ENCODE assay signal across 14 cellular contexts in genomic region chr1:202796670-202797069, GRCh38. TPM values are rescaled to one million over a fixed set of nuclear protein-coding genes. Genes with fewer than 3 reads are reported as not detected.
A peak's percentile ranks its signal among the peaks of the same experiment; 100 is the strongest.
DNase-seq lines count a peak whose midpoint lies in the region; ATAC-seq, FAIRE-seq and TF ChIP-seq lines count a peak whose summit lies in the region.
"Had no signal": no experiment of that assay in that cellular context is flagged by ENCODE, and none has a peak within 500 bp of the region (broad histone marks: within the 10 kb centered on the region; RNA-seq: fewer than 3 reads in every experiment).

No MANE protein-coding gene starts in this region.

- H3K4me3 ChIP-seq in BLaER1 treated with 17β-estradiol and CSF1 and Interleukin-3, amounts not matched to agents 10 nM and 100 nM = no peak overlapping the region
- no peak overlapping the region for H3K4me3 ChIP-seq in Loucy (ENCODE audit: low read length, poor library complexity, severe bottlenecking)
- no peak overlapping the region for H3K4me3 ChIP-seq in K562
- H3K4me3 ChIP-seq: A549, GM23248 had no signal

- no peak overlapping the region for H2AFZ ChIP-seq in Loucy (ENCODE audit: low read length)
- H2AFZ ChIP-seq in K562 (ENCODE audit: low read depth, low read length) = no peak overlapping the region
- H2AFZ ChIP-seq: GM23248 had no signal

- intact Hi-C loops in K562 (cut with micrococcal nuclease) = no loop called here

- TF ChIP-seq EP300 in K562 (IDR thresholded peaks at IDR 0.05; ENCODE audit: low read length) = no peak

- no peaks in the 10 kb centered on the region for H3K9me2 ChIP-seq in Loucy (replicated peaks; ENCODE audit: low read depth, low read length)

- no peaks in the 10 kb centered on the region for H3K9me3 ChIP-seq in BLaER1 treated with 17β-estradiol and CSF1 and Interleukin-3, amounts not matched to agents 10 nM and 100 nM (replicated peaks in 1 of 11)
- no peaks in the 10 kb centered on the region for H3K9me3 ChIP-seq in Loucy (ENCODE audit: insufficient read depth, low read depth, low read length)
- no peaks in the 10 kb centered on the region for H3K9me3 ChIP-seq in K562 (replicated peaks; ENCODE audit: control insufficient read depth, insufficient read depth, low read depth, low read length)
- H3K9me3 ChIP-seq: A549, BE2C had no signal

- H3K27me3 ChIP-seq in BLaER1 treated with 17β-estradiol and CSF1 and Interleukin-3, amounts not matched to agents 10 nM and 100 nM = no peaks in the 10 kb centered on the region
- H3K27me3 ChIP-seq in Loucy (ENCODE audit: insufficient read depth, low read length, poor library complexity, severe bottlenecking) (no peaks in the 10 kb centered on the region), K562 (ENCODE audit: control insufficient read depth in 2 of 2, insufficient read depth in 2 of 2, low read length in 2 of 2) (no peaks in the 10 kb centered on the region)
- H3K27me3 ChIP-seq: BE2C had no signal

- BruUV-seq in K562 (replicated peaks; lab: Mats Ljungman, UMichigan) = no TSS peak

- TF ChIP-seq RAD21 in K562 (CRISPR knock-in tag; conservative IDR thresholded peaks at IDR 0.05 in 1 of 2, IDR thresholded peaks at IDR 0.05 in 1 of 2) = no peak

- TF ChIP-seq POLR2A in K562 (conservative IDR thresholded peaks at IDR 0.05) = no peak

- H3K4me1 ChIP-seq in BLaER1 treated with 17β-estradiol and CSF1 and Interleukin-3, amounts not matched to agents 10 nM and 100 nM = peaks cover 42 to 78% (median 54%) of the 10 kb centered on the region in 10 experiments
- peaks cover 34% of the 10 kb centered on the region for H3K4me1 ChIP-seq in Loucy (ENCODE audit: insufficient read depth, low read length, poor library complexity, severe bottlenecking)
- peaks cover 10 to 11% of the 10 kb centered on the region in 2 experiments; a peak in 3 of 5 replicates for H3K4me1 ChIP-seq in K562 (replicated peaks in 1 of 2; ENCODE audit: control insufficient read depth in 2 of 2, insufficient read depth in 2 of 2, low read length in 2 of 2)
- H3K4me1 ChIP-seq: BE2C had no signal

- H3K36me3 Mint-ChIP-seq in progenitor cell of endocrine pancreas (ENCODE audit: insufficient read depth) = peaks cover 9% of the 10 kb centered on the region

- peaks cover 14% of the 10 kb centered on the region for H3K9me1 ChIP-seq in K562 (ENCODE audit: control insufficient read depth, insufficient read depth, low read length)

- H3K79me2 ChIP-seq in Loucy (ENCODE audit: insufficient read depth, low read length) (peaks cover 100% of the 10 kb centered on the region), K562 (ENCODE audit: control insufficient read depth, insufficient read depth, low read length) (peaks cover 92% of the 10 kb centered on the region)

- peak overlapping the region; percentile 73 for H3K27ac Mint-ChIP-seq in progenitor cell of endocrine pancreas

- no peak for FAIRE-seq in K562 (lab: Jason Lieb, UNC)
- FAIRE-seq: A549, H54 had no signal

- WGBS in K562 (ENCODE audit: insufficient coverage, low coverage, missing lambda C conversion rate) = 89% methylated on average over 7 of the region's 7 CpGs

- POLR2A ChIA-PET in K562 (lab: Yijun Ruan, JAX) = interaction anchor here (1.1 to 5.8 kb wide), 4 partner anchors 8 to 15 kb away, joined by 3 to 28 read pairs (median 9); partner anchors contain the start of gene PCAT6

- H3K4me3 Mint-ChIP-seq in progenitor cell of endocrine pancreas (ENCODE audit: low read depth) = no peak overlapping the region

- no peaks in the 10 kb centered on the region for H3K9me3 Mint-ChIP-seq in progenitor cell of endocrine pancreas (ENCODE audit: low read depth)

- peak overlapping the region; percentile 3 to 73 (median 51); a peak in 21 of 22 replicates for H3K4me2 ChIP-seq in BLaER1 treated with 17β-estradiol and CSF1 and Interleukin-3, amounts not matched to agents 10 nM and 100 nM
- H3K4me2 ChIP-seq in Loucy (ENCODE audit: low read depth, low read length, poor library complexity, severe bottlenecking) (peak overlapping the region; percentile 48), K562 (ENCODE audit: insufficient read depth, low read length) (no peak overlapping the region)
- H3K4me2 ChIP-seq: A549 had no signal

- peaks cover 27 to 82% (median 46%) of the 10 kb centered on the region in 11 experiments; a peak in 21 of 22 replicates for H3K36me3 ChIP-seq in BLaER1 treated with 17β-estradiol and CSF1 and Interleukin-3, amounts not matched to agents 10 nM and 100 nM
- H3K36me3 ChIP-seq in Loucy (ENCODE audit: insufficient read depth, low read length) (peaks cover 30% of the 10 kb centered on the region; the same call in 1 of the 2 replicates), K562 (ENCODE audit: control insufficient read depth, insufficient read depth, low read length) (peaks cover 19% of the 10 kb centered on the region; the same call in 2 of the 3 replicates)
- H3K36me3 ChIP-seq: BE2C had no signal

- peaks cover 95 to 100% (median 100%) of the 10 kb centered on the region in 11 experiments for H4K20me1 ChIP-seq in BLaER1 treated with 17β-estradiol and CSF1 and Interleukin-3, amounts not matched to agents 10 nM and 100 nM
- H4K20me1 ChIP-seq in Loucy (ENCODE audit: insufficient read depth, low read length, poor library complexity, severe bottlenecking) = peaks cover 95% of the 10 kb centered on the region
- H4K20me1 ChIP-seq in K562 (replicated peaks; ENCODE audit: control insufficient read depth, insufficient read depth, low read length) = peaks cover 25% of the 10 kb centered on the region

- TF ChIP-seq CTCF in Loucy (conservative IDR thresholded peaks at IDR 0.05; ENCODE audit: low read length) (no peak), K562 (IDR thresholded peaks at IDR 0.05 in 2 of 3, conservative IDR thresholded peaks at IDR 0.05 in 1 of 3; ENCODE audit: insufficient read depth in 2 of 3, low read depth in 1 of 3, low read length in 3 of 3) (no peak), progenitor cell of endocrine pancreas (IDR thresholded peaks at IDR 0.05; ENCODE audit: unreplicated experiment) (no peak), GM10266 (IDR thresholded peaks at IDR 0.05; ENCODE audit: control insufficient read depth, insufficient read depth, low read depth, missing control alignments) (no peak)

- H3K27ac ChIP-seq in BLaER1 treated with 17β-estradiol and CSF1 and Interleukin-3, amounts not matched to agents 10 nM and 100 nM = no peak overlapping the region
- no peak overlapping the region for H3K27ac ChIP-seq in K562 (ENCODE audit: extremely low read depth, low read depth, low read length)
- H3K27ac ChIP-seq: A549, GM23248 had no signal

- no peak; the same call in 2 of the 3 replicates for ATAC-seq in K562
- ATAC-seq in left lobe of liver = no peak
- ATAC-seq: HCT116 had no signal

- CTCF ChIA-PET in K562 (lab: Yijun Ruan, JAX; ENCODE audit: low intra/inter-chr PET ratio) = no interaction called here

- H3K9ac ChIP-seq in BLaER1 treated with 17β-estradiol and CSF1 and Interleukin-3, amounts not matched to agents 10 nM and 100 nM = no peak overlapping the region
- no peak overlapping the region for H3K9ac ChIP-seq in Loucy (ENCODE audit: low read depth, low read length, poor library complexity, severe bottlenecking)
- peak overlapping the region in 1 of 2 experiments; percentile 38; a peak in 1 of 4 replicates for H3K9ac ChIP-seq in K562 (ENCODE audit: insufficient read depth in 1 of 2, low read depth in 2 of 2, low read length in 2 of 2)
- H3K9ac ChIP-seq: GM23248 had no signal

- DNase-seq in K562 (ENCODE audit: extremely low read depth in 1 of 4, low spot score in 3 of 4) (no peak), progenitor cell of endocrine pancreas (ENCODE audit: low spot score, unreplicated experiment) (no peak), GM10266 (ENCODE audit: extremely low spot score) (no peak), left lobe of liver (ENCODE audit: low spot score) (no peak), NCI-H1436 treated with DMSO at 0.1 percent for 48 hours (lab: John Stamatoyannopoulos, UW) (no peak)
- DNase-seq: BE2C, DMS53, GF-D8, GM23248 had no signal

- H3K27me3 Mint-ChIP-seq in progenitor cell of endocrine pancreas = no peaks in the 10 kb centered on the region

- in situ Hi-C loops in K562 (cut with MboI) = no loop called here

- H3F3A ChIP-seq in Loucy (ENCODE audit: low read depth) = no peaks in the 10 kb centered on the region

- peaks cover 19% of the 10 kb centered on the region for H3K4me1 Mint-ChIP-seq in progenitor cell of endocrine pancreas (ENCODE audit: low read depth)

RNA-seq across cellular contexts. Expression of gene KDM5B, which starts 11.6 kb away (rescaled TPM):
- 288 and 694 TPM in 2 replicates for total RNA-seq in K562 (2011; cell fraction: chromatin; rRNA removed; ENCODE audit: low replicate concordance)
- total RNA-seq in K562 (2011; cell fraction: nucleolus; rRNA removed) = 161 and 184 TPM in 2 replicates
- total RNA-seq in K562 (2011; cell fraction: nucleoplasm; rRNA removed) = 310 and 396 TPM in 2 replicates
- total RNA-seq in K562 (2014; rRNA removed) (50.7 and 56.3 TPM in 2 replicates), K562 (2014; rRNA removed; fragmentation: Illumina TruSeq; extraction: Trizol) (71.4 and 78.0 TPM in 2 replicates), K562 (2015; rRNA removed; fragmentation: Illumina TruSeq; extraction: Trizol) (54.6 and 57.1 TPM in 2 replicates), K562 (2021) (88.5 and 90.6 TPM in 2 replicates), progenitor cell of endocrine pancreas (312 and 316 TPM in 2 replicates), left lobe of liver (17.1 TPM)
- polyA plus RNA-seq in K562 (2011; rRNA removed) (61.1 and 72.3 TPM in 2 replicates), K562 (2014; fragmentation: Illumina TruSeq; extraction: Trizol) (44.4 and 58.5 TPM in 2 replicates), K562 (2014; fragmentation: Nextera tagmentation; extraction: Ambion mirVana) (10 to 100 TPM; 15.4 to 18.5 TPM), K562 (2014; rRNA removed) (32.6 and 38.6 TPM in 2 replicates)
- 38.5 and 52.9 TPM in 2 replicates for polyA plus RNA-seq in K562 (2011; cell fraction: cytosol; rRNA removed)
- polyA plus RNA-seq in K562 (2011; cell fraction: nucleus; rRNA removed) = 89.8 and 102 TPM in 2 replicates
- 35.3 and 36.5 TPM in 2 replicates for polyA plus RNA-seq in K562 (2012)
- 254 and 263 TPM in 2 replicates for polyA minus RNA-seq in K562 (2011; rRNA and poly(A)+ RNA removed)
- 73.4 and 106 TPM in 2 replicates for polyA minus RNA-seq in K562 (2011; cell fraction: cytosol; rRNA and poly(A)+ RNA removed)
- polyA minus RNA-seq in K562 (2011; cell fraction: nucleus; rRNA and poly(A)+ RNA removed) = 109 and 175 TPM in 2 replicates

RNA-seq across cellular contexts. Expression of gene PCAT6, which starts 14.1 kb away (rescaled TPM):
- total RNA-seq in K562 (2011; cell fraction: chromatin; rRNA removed; ENCODE audit: low replicate concordance) = 3.1 and 5.2 TPM in 2 replicates
- total RNA-seq in K562 (2011; cell fraction: nucleolus; rRNA removed) = 1.4 and 6.3 TPM in 2 replicates
- 4.4 and 5.0 TPM in 2 replicates for total RNA-seq in K562 (2011; cell fraction: nucleoplasm; rRNA removed)
- 0.45 TPM in 1 of 2 replicates, not detected in the other for total RNA-seq in K562 (2014; rRNA removed)
- total RNA-seq in K562 (2014; rRNA removed; fragmentation: Illumina TruSeq; extraction: Trizol) = 0.25 TPM in 1 of 2 replicates, not detected in the other
- 0.36 TPM in 1 of 2 replicates, not detected in the other for total RNA-seq in K562 (2015; rRNA removed; fragmentation: Illumina TruSeq; extraction: Trizol)
- 2.4 and 2.5 TPM in 2 replicates for total RNA-seq in K562 (2021)
- 1.0 and 2.2 TPM in 2 replicates for polyA plus RNA-seq in K562 (2011; rRNA removed)
- 2.6 and 4.9 TPM in 2 replicates for polyA plus RNA-seq in K562 (2011; cell fraction: cytosol; rRNA removed)
- polyA plus RNA-seq in K562 (2011; cell fraction: nucleus; rRNA removed) = 9.1 and 9.4 TPM in 2 replicates
- 2.6 and 2.8 TPM in 2 replicates for polyA plus RNA-seq in K562 (2012)
- 0.65 and 2.8 TPM in 2 replicates for polyA plus RNA-seq in K562 (2014; fragmentation: Illumina TruSeq; extraction: Trizol)
- under 1 TPM; 0.35 to 0.42 TPM for polyA plus RNA-seq in K562 (2014; fragmentation: Nextera tagmentation; extraction: Ambion mirVana)
- 0.13 and 1.0 TPM in 2 replicates for polyA plus RNA-seq in K562 (2014; rRNA removed)
- 0.66 TPM in 1 of 2 replicates, not detected in the other for polyA minus RNA-seq in K562 (2011; rRNA and poly(A)+ RNA removed)
- polyA minus RNA-seq in K562 (2011; cell fraction: cytosol; rRNA and poly(A)+ RNA removed) = not detected in 2 replicates
- polyA minus RNA-seq in K562 (2011; cell fraction: nucleus; rRNA and poly(A)+ RNA removed) = 1.9 and 3.1 TPM in 2 replicates
- total RNA-seq in progenitor cell of endocrine pancreas = 5.6 and 5.7 TPM in 2 replicates
- 0.65 TPM for total RNA-seq in left lobe of liver
- total RNA-seq: GM23248 had no signal
